Comparison of ENCODE assay signal across 23 cellular contexts in the genomic region with DNA sequence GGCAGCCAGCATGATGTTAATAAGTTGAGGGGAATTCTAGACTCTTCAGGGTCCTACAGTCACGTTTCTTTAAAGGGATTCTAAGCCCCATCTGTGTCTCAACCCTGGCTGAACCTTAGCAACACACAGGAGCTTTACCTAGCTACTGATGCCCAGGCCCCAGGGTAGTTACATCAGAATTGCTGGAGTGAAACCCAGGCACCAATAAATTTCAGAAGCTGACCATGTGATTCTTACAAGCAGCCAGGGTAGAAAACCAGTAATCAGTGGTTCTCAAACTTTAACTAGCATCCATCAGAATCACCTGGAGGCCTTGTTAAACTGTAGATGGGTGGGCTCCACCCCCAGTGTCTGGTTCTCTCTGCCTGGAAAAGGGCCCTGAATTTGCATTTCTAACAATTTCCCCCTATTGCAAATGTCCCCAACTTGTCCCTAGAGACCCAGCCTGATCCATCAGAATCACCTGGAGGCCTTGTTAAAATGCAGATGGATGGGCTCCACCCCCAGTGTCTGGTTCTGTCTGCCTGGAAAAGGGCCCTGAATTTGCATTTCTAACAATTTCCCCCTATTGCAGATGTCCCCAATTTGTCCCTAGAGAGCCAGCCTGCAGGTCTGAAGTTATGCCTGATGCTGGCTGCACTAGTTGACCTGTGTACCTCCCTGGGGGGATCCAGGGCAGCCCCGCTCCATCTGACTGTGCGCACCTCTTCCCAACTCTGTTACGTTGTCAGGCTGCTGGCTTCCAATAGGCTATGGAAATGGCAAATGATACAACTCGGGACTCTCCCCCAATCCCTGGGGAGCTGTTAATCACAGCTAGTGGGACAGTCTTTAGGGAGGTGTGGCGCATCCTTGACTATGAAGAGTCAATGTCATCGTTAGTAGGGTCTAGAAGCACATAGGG. TPM values are rescaled to one million over a fixed set of nuclear protein-coding genes. Genes with fewer than 3 reads are reported as not detected.
DNase-seq lines count a peak whose midpoint lies in the region; ATAC-seq, FAIRE-seq and TF ChIP-seq lines count a peak whose summit lies in the region.
"Had no signal": no experiment of that assay in that cellular context is flagged by ENCODE, and none has a peak within 500 bp of the region (broad histone marks: within the 10 kb centered on the region; RNA-seq: fewer than 3 reads in every experiment).

No MANE protein-coding gene starts in this region.

- DNase-seq in G401 (ENCODE audit: low spot score) (peak; percentile 35), NCI-H2107 (lab: John Stamatoyannopoulos, UW) (peak; percentile 35), H1 (ENCODE audit: low read depth in 1 of 2, low spot score in 2 of 2) (no peak), neural progenitor cell (ENCODE audit: low spot score) (no peak), cortex of kidney (lab: John Stamatoyannopoulos, UW) (no peak), AML-193 (lab: John Stamatoyannopoulos, UW) (no peak)
- DNase-seq: activated CD4-positive, alpha-beta T cell treated with anti-CD3 and anti-CD28 coated beads for 36 hours; adrenal gland; central memory CD4-positive, alpha-beta T cell; COR-L47; effector memory CD8-positive, alpha-beta T cell; GF-D8; HCEC 1CT; hippocampal formation; left lung; NCI-H510A treated with DMSO at 0.1 percent for 48 hours; ovary; stimulated activated CD4-positive, alpha-beta T cell treated with anti-CD3 and anti-CD28 coated beads, Interleukin-2, amount 100 ng/mL, for 48 hours; testis had no signal

- no peak for FAIRE-seq in H1 (lab: Jason Lieb, UNC)

- H3K4me1 Mint-ChIP-seq in neural progenitor cell: peaks cover 74% of the 10 kb centered on the region
- H3K4me1 Mint-ChIP-seq: activated CD4-positive, alpha-beta T cell treated with anti-CD3 and anti-CD28 coated beads for 36 hours had no signal

- H3K4me1 ChIP-seq in H1 (replicated peaks in 1 of 4; ENCODE audit: control insufficient read depth in 3 of 4, insufficient read depth in 4 of 4, low read length in 3 of 4): peaks cover 7 to 40% (median 31%) of the 10 kb centered on the region in 4 experiments
- peaks cover 40% of the 10 kb centered on the region for H3K4me1 ChIP-seq in neural progenitor cell
- H3K4me1 ChIP-seq: left lung, Peyer's patch, testis had no signal

- H3K4me2 ChIP-seq in H1 (ENCODE audit: insufficient read depth in 1 of 2, low read depth in 2 of 2, low read length in 2 of 2) (peak overlapping the region; percentile 5 to 28; a peak in 1 of 4 replicates), neural progenitor cell (no peak overlapping the region)

- CTCF ChIA-PET in H1 (lab: Charles Lee; ENCODE audit: partially characterized antibody): interaction anchor here (0.8 to 1.6 kb wide), 7 partner anchors 9 to 239 kb away, joined by 3 to 8 read pairs (median 3); no protein-coding TSS in a partner anchor

- no peak for TF ChIP-seq EP300 in H1 (IDR thresholded peaks at IDR 0.05; ENCODE audit: borderline replicate concordance in 1 of 2, low read depth in 2 of 2, low read length in 2 of 2)

- 55% methylated on average over 7 of the region's 7 CpGs; no CpG with 5 or more reads in 1 of the 2 experiments for WGBS in H1 (ENCODE audit: extremely low coverage in 1 of 2, insufficient coverage in 1 of 2, insufficient read length in 1 of 2, insufficient replicate concordance in 2 of 2, low coverage in 1 of 2, low lambda C conversion rate in 2 of 2, missing lambda C conversion rate in 1 of 2), 2 experiments

- H3K27ac ChIP-seq in H1 (ENCODE audit: low read depth, low read length): no peak overlapping the region
- no peak overlapping the region for H3K27ac ChIP-seq in neural progenitor cell
- H3K27ac ChIP-seq: adrenal gland, left lung, ovary, Peyer's patch, testis had no signal

- no peak overlapping the region for H2BK15ac ChIP-seq in H1 (ENCODE audit: low read length)

- no peak for TF ChIP-seq POLR2A in H1 (IDR thresholded peaks at IDR 0.05; ENCODE audit: control extremely low read depth in 1 of 2, low read depth in 2 of 2, low read length in 2 of 2)

- H2BK12ac ChIP-seq in H1 (ENCODE audit: low read depth, low read length): 0 out of 2 replicates have a peak overlapping the region, but pooled peaks have one; percentile 19

- no peak overlapping the region; the same call in 1 of the 2 replicates for H2BK20ac ChIP-seq in H1 (ENCODE audit: low read length)

- H3F3A ChIP-seq in neural progenitor cell (ENCODE audit: low read depth): peaks cover 46% of the 10 kb centered on the region

- H3K79me1 ChIP-seq in H1 (ENCODE audit: low read depth, low read length): no peaks in the 10 kb centered on the region; the same call in 1 of the 2 replicates

- no peak overlapping the region; the same call in 1 of the 2 replicates for H2BK5ac ChIP-seq in H1 (ENCODE audit: low read depth, low read length)

- H3K23ac ChIP-seq in H1 (ENCODE audit: insufficient read length): no peak overlapping the region

- H3K9ac ChIP-seq in H1 (replicated peaks in 1 of 4; ENCODE audit: extremely low read depth in 1 of 4, low read depth in 3 of 4, low read length in 3 of 4) (no peak overlapping the region), neural progenitor cell (no peak overlapping the region)

- H3K27me3 ChIP-seq in H1 (replicated peaks in 1 of 4; ENCODE audit: control insufficient read depth in 3 of 4, extremely low read depth in 1 of 4, insufficient read depth in 3 of 4, low read length in 3 of 4) (no peaks in the 10 kb centered on the region), neural progenitor cell (no peaks in the 10 kb centered on the region)
- H3K27me3 ChIP-seq: adrenal gland, left lung, ovary, Peyer's patch, testis had no signal

- H3K23me2 ChIP-seq in H1 (ENCODE audit: low read depth, low read length): no peaks in the 10 kb centered on the region

- 0 out of 2 replicates have a peak overlapping the region, but pooled peaks have one; percentile 91 for H2AK5ac ChIP-seq in H1 (ENCODE audit: low read depth, low read length)

- H2AFZ ChIP-seq in H1 (ENCODE audit: low read length): no peak overlapping the region
- no peak overlapping the region for H2AFZ ChIP-seq in neural progenitor cell (replicated peaks)

- TF ChIP-seq RAD21 in H1 (IDR thresholded peaks at IDR 0.05 in 1 of 2, conservative IDR thresholded peaks at IDR 0.05 in 1 of 2; ENCODE audit: low read depth in 2 of 2, low read length in 2 of 2): no peak

- no peak overlapping the region for H3K4ac ChIP-seq in H1 (replicated peaks; ENCODE audit: insufficient read length, low read depth, low read length)

- POLR2A ChIA-PET in H1 (lab: Charles Lee; ENCODE audit: partially characterized antibody): interaction anchor here (0.7 to 7.5 kb wide), 13 partner anchors 9 to 143 kb away, joined by 3 to 42 read pairs (median 4); a partner anchor contains a TSS

- H3K79me2 ChIP-seq in H1 (ENCODE audit: control insufficient read depth in 1 of 2, insufficient read depth in 2 of 2, low read length in 2 of 2) (peaks cover 0 to 6% of the 10 kb centered on the region in 2 experiments; a peak in 2 of 4 replicates), neural progenitor cell (ENCODE audit: low read depth) (peaks cover 9% of the 10 kb centered on the region)

- no peak overlapping the region for H2BK120ac ChIP-seq in H1 (replicated peaks; ENCODE audit: low read depth, low read length)

- H3K4me3 Mint-ChIP-seq in neural progenitor cell: no peak overlapping the region
- H3K4me3 Mint-ChIP-seq: activated CD4-positive, alpha-beta T cell treated with anti-CD3 and anti-CD28 coated beads for 36 hours; effector memory CD8-positive, alpha-beta T cell had no signal

- no peak overlapping the region for H3K4me3 ChIP-seq in H1 (ENCODE audit: extremely low read depth in 1 of 4, insufficient read depth in 2 of 4, low read depth in 3 of 4, low read length in 4 of 4)
- H3K4me3 ChIP-seq in neural progenitor cell: no peak overlapping the region
- H3K4me3 ChIP-seq: adrenal gland, left lung, ovary, Peyer's patch, testis had no signal

- no peak for ATAC-seq in HG03571 (IDR thresholded peaks at IDR 0.05; ENCODE audit: unreplicated experiment)
- no peak for ATAC-seq in GM21619 (IDR thresholded peaks at IDR 0.05; ENCODE audit: unreplicated experiment)
- ATAC-seq: activated CD4-positive, alpha-beta T cell treated with anti-CD3 and anti-CD28 coated beads for 36 hours; effector memory CD8-positive, alpha-beta T cell; left lung; SK-N-SH treated with all-trans-retinoic acid at 6 μM for 48 hours had no signal

- no peaks in the 10 kb centered on the region for H4K20me1 ChIP-seq in H1 (replicated peaks in 1 of 2; ENCODE audit: control insufficient read depth in 1 of 2, insufficient read depth in 2 of 2, low read length in 2 of 2)
- peaks cover 14% of the 10 kb centered on the region for H4K20me1 ChIP-seq in neural progenitor cell (ENCODE audit: low read depth)

- H3K9me3 ChIP-seq in H1 (ENCODE audit: insufficient read depth in 2 of 2, low read depth in 1 of 2, low read length in 1 of 2) (no peaks in the 10 kb centered on the region), neural progenitor cell (ENCODE audit: low read depth) (no peaks in the 10 kb centered on the region)
- H3K9me3 ChIP-seq: adrenal gland, left lung, ovary, Peyer's patch, testis had no signal

- no peak overlapping the region for H4K8ac ChIP-seq in H1 (ENCODE audit: extremely low read depth, insufficient read depth, low read length)

- peak overlapping the region; percentile 37 for H3K27ac Mint-ChIP-seq in neural progenitor cell
- H3K27ac Mint-ChIP-seq: activated CD4-positive, alpha-beta T cell treated with anti-CD3 and anti-CD28 coated beads for 36 hours; effector memory CD8-positive, alpha-beta T cell had no signal

- peaks cover 3% of the 10 kb centered on the region for H3K27me3 Mint-ChIP-seq in neural progenitor cell (ENCODE audit: insufficient read depth, low read depth)

- no peaks in the 10 kb centered on the region for H3K9me3 Mint-ChIP-seq in neural progenitor cell
- H3K9me3 Mint-ChIP-seq: effector memory CD8-positive, alpha-beta T cell had no signal

- in situ Hi-C loops in G401 (cut with HindIII; ENCODE audit: low sequenced_read_pairs): no loop called here

- peak overlapping the region; percentile 95; the same call in 1 of the 2 replicates for H3K18ac ChIP-seq in H1 (ENCODE audit: extremely low read depth, low read length)

- H3K56ac ChIP-seq in H1 (replicated peaks; ENCODE audit: insufficient read length, low read depth, low read length): no peak overlapping the region

- no peak overlapping the region for H4K5ac ChIP-seq in H1 (ENCODE audit: insufficient read length, low read depth, low read length)

- H3K36me3 ChIP-seq in H1 (ENCODE audit: control insufficient read depth in 2 of 4, insufficient read depth in 4 of 4, low read length in 3 of 4) (peaks cover 6 to 33% (median 10%) of the 10 kb centered on the region in 4 experiments; a peak in 6 of 8 replicates), neural progenitor cell (no peaks in the 10 kb centered on the region)
- H3K36me3 ChIP-seq: adrenal gland, ovary, Peyer's patch had no signal

- no peak overlapping the region for H4K91ac ChIP-seq in H1 (replicated peaks; ENCODE audit: insufficient read length, low read length)

- H3K36me3 Mint-ChIP-seq in neural progenitor cell: peaks cover 42% of the 10 kb centered on the region

- no peak overlapping the region for H3K14ac ChIP-seq in H1 (ENCODE audit: insufficient read length)

- no peak for TF ChIP-seq CTCF in H1 (IDR thresholded peaks at IDR 0.05; ENCODE audit: control extremely low read depth in 1 of 3, insufficient read depth in 1 of 3, low read depth in 1 of 3, low read length in 3 of 3)
- TF ChIP-seq CTCF in neural progenitor cell (IDR thresholded peaks at IDR 0.05): no peak

RNA-seq across cellular contexts. Expression of a gene that starts 30.4 kb away (rescaled TPM):
- 0.88 and 2.5 TPM in 2 replicates for total RNA-seq in G401 (2014; rRNA removed; shearing (Covaris generic))
- total RNA-seq in H1 (2021; fragmentation: NEBNext Ultra II Directional; extraction: Animal tissue kit (Norgen Biotek cat#: 25700)): 106 and 109 TPM in 2 replicates
- polyA plus RNA-seq in H1 (2011; rRNA removed): 160 and 196 TPM in 2 replicates
- 130 TPM for polyA plus RNA-seq in H1 (2011; cell fraction: cytosol; rRNA removed)
- polyA plus RNA-seq in H1 (2011; cell fraction: nucleus; rRNA removed): 137 TPM
- polyA plus RNA-seq in H1 (2012, experiment 1 of 2): 86.5 to 102 TPM (median 91.9 TPM) in 4 replicates
- polyA plus RNA-seq in H1 (2012, experiment 2 of 2): 82.1 TPM
- 171 TPM for polyA plus RNA-seq in H1 (2013, experiment 1 of 2)
- polyA plus RNA-seq in H1 (2013, experiment 2 of 2): 188 TPM
- polyA minus RNA-seq in H1 (2011; rRNA and poly(A)+ RNA removed): 99.0 and 101 TPM in 2 replicates
- 96.7 TPM for polyA minus RNA-seq in H1 (2011; cell fraction: cytosol; rRNA and poly(A)+ RNA removed)
- 80.6 TPM for polyA minus RNA-seq in H1 (2011; cell fraction: nucleus; rRNA and poly(A)+ RNA removed)
- 21.1 and 32.2 TPM in 2 replicates for total RNA-seq in neural progenitor cell (ENCODE audit: low replicate concordance)

Comparison
In these comparisons a context has a peak if more than half of its experiments do, and no peak if none do; other contexts are left out.
1. DNase-seq: peak in G401 (single experiment) and NCI-H2107 (single experiment); none in H1 (0 of 2), neural progenitor cell (single experiment), cortex of kidney (single experiment) and AML-193 (0 of 2).